In genomic region chr18:76619342-76620315, GRCh38 we compare ENCODE assay signal across 8 cellular contexts.
A peak's percentile ranks its signal among the peaks of the same experiment; 100 is the strongest.
DNase-seq lines count a peak whose midpoint lies in the region; ATAC-seq lines count a peak whose summit lies in the region.

No MANE protein-coding gene starts in this region.

- peak overlapping the region; percentile 63 for H3K27ac ChIP-seq in rectal smooth muscle tissue (ENCODE audit: low read depth, low read length)

- peaks cover 11% of the 10 kb centered on the region for H3K4me1 ChIP-seq in rectal smooth muscle tissue (ENCODE audit: control insufficient read depth, insufficient read depth, low read length)

- H3K36me3 Mint-ChIP-seq in activated naive CD8-positive, alpha-beta T cell = no peaks in the 10 kb centered on the region

- H3K27ac Mint-ChIP-seq in activated naive CD8-positive, alpha-beta T cell = no peak overlapping the region

- no peaks in the 10 kb centered on the region for H3K9me3 Mint-ChIP-seq in activated naive CD8-positive, alpha-beta T cell (ENCODE audit: low read depth)

- DNase-seq in GM03348 (ENCODE audit: low spot score) (peak; percentile 60), hypothalamus (lab: John Stamatoyannopoulos, UW) (peak in 30 of 51 donors; percentile 11 to 70 (median 53)), HuH-7.5 (ENCODE audit: low spot score) (no peak)
- no peak for DNase-seq in central memory CD4-positive, alpha-beta T cell
- no peak for DNase-seq in activated CD8-positive, alpha-beta memory T cell treated with anti-CD3 and anti-CD28 coated beads, Interleukin-2, amount 50 U/mL, for 48 hours

- H3K9ac ChIP-seq in rectal smooth muscle tissue (ENCODE audit: low read length) = no peak overlapping the region

- peak overlapping the region; percentile 73 for H3K4me3 ChIP-seq in rectal smooth muscle tissue (ENCODE audit: low read length)

- H3K4me1 Mint-ChIP-seq in activated naive CD8-positive, alpha-beta T cell (ENCODE audit: low read depth) = peaks cover 16% of the 10 kb centered on the region

- peaks cover 7% of the 10 kb centered on the region for H3K27me3 Mint-ChIP-seq in activated naive CD8-positive, alpha-beta T cell

- peak overlapping the region; percentile 3 for H3K4me3 Mint-ChIP-seq in activated naive CD8-positive, alpha-beta T cell

- H3K36me3 ChIP-seq in rectal smooth muscle tissue (ENCODE audit: control insufficient read depth, insufficient read depth, low read length) = no peaks in the 10 kb centered on the region

- ATAC-seq in HG03571 (IDR thresholded peaks at IDR 0.05; ENCODE audit: unreplicated experiment) = peak; percentile 20

- no peaks in the 10 kb centered on the region for H3K27me3 ChIP-seq in rectal smooth muscle tissue (ENCODE audit: control insufficient read depth, insufficient read depth, low read length)

Comparison
In these comparisons a context has a peak if more than half of its experiments do, and no peak if none do; other contexts are left out.
1. DNase-seq: peak in GM03348 (single experiment) and hypothalamus (30 of 51); none in central memory CD4-positive, alpha-beta T cell (single experiment), activated CD8-positive, alpha-beta memory T cell treated with anti-CD3 and anti-CD28 coated beads, Interleukin-2, amount 50 U/mL, for 48 hours (single experiment) and HuH-7.5 (single experiment).